29 cellular contexts compared by ENCODE assay signal in the genomic region with DNA sequence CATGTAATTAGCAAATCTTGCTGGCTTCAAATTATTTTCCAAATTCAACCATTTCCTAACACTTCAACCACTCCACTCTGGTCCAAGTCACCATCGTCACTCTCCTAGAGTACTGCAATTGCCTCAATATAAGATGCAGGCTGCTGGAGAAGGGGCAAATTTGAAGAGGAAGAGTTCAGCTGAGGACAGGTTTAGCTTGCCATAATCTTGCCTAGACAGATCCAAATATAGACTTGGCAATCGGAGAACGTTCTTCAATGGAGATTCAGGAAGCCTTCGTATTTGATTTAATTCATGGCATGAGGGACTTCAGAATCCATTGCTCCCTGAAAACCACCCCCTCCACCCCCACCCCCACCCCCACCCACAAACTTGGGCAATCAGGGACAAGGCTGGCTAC. TPM values are rescaled to one million over a fixed set of nuclear protein-coding genes. Genes with fewer than 3 reads are reported as not detected.
"Had no signal": no experiment of that assay in that cellular context is flagged by ENCODE, and none has a peak within 500 bp of the region (broad histone marks: within the 10 kb centered on the region; RNA-seq: fewer than 3 reads in every experiment).

No MANE protein-coding gene starts in this region.

- H3K36me3 ChIP-seq: stomach, suprapubic skin, thoracic aorta, thyroid gland, tibial artery, tibial nerve, transverse colon, upper lobe of left lung, upper lobe of right lung, uterus, vagina had no signal

- H3K27ac ChIP-seq: stomach, suprapubic skin, testis, thoracic aorta, thyroid gland, tibial artery, tibial nerve, transverse colon, upper lobe of left lung, upper lobe of right lung, uterus, vagina had no signal

- H3K9me3 ChIP-seq: stomach, suprapubic skin, testis, thoracic aorta, thyroid gland, tibial artery, tibial nerve, transverse colon, upper lobe of left lung, upper lobe of right lung, uterus, vagina had no signal

- H3K4me1 ChIP-seq: stomach, suprapubic skin, testis, thyroid gland, tibial nerve, transverse colon, upper lobe of left lung, upper lobe of right lung, uterus, vagina had no signal

- ATAC-seq: stimulated activated effector memory CD8-positive, alpha-beta T cell treated with anti-CD3 and anti-CD28 coated beads, Interleukin-12 subunit alpha, Interleukin-12 subunit beta, amount 100 ng/mL, for 72 hours; stimulated activated memory B cell treated with anti-CD40 and anti-IgM and Interleukin-4, amounts not matched to agents 10 μg/mL and 1 μg/mL and 100 μg/mL, for 72 hours; stimulated activated naive B cell treated with anti-CD40 and anti-IgM and Interleukin-4, amounts not matched to agents 10 μg/mL and 1 μg/mL and 100 μg/mL, for 72 hours; stimulated activated naive CD8-positive, alpha-beta T cell treated with anti-CD3 and anti-CD28 coated beads, Interleukin-15, amount 100 ng/mL, for 72 hours; stimulated activated naive CD8-positive, alpha-beta T cell treated with anti-CD3 and anti-CD28 coated beads, Interleukin-15, Interleukin-2, amounts not matched to agents 100 U/mL and 50 U/mL, for 24 hours; upper lobe of right lung had no signal

- H3K4me3 ChIP-seq: stomach, suprapubic skin, testis, thoracic aorta, thyroid gland, tibial artery, tibial nerve, transverse colon, upper lobe of left lung, upper lobe of right lung, uterus, vagina had no signal

- H3K27me3 ChIP-seq: stomach, suprapubic skin, testis, thyroid gland, tibial artery, tibial nerve, transverse colon, upper lobe of left lung, upper lobe of right lung, uterus, vagina had no signal

- DNase-seq: stimulated activated CD4-positive, alpha-beta T cell treated with anti-CD3 and anti-CD28 coated beads, Interleukin-2, amount 100 ng/mL, for 48 hours; stimulated activated CD4-positive, alpha-beta T cell treated with anti-CD3 and anti-CD28 coated beads, Interleukin-4, amount 100 ng/mL, for 1 hour; stimulated activated CD4-positive, alpha-beta T cell treated with anti-CD3 and anti-CD28 coated beads, Interleukin-4, amount 100 ng/mL, for 24 hours; stimulated activated CD4-positive, alpha-beta T cell treated with anti-CD3 and anti-CD28 coated beads, Interleukin-4, amount 100 ng/mL, for 4 hours; stimulated activated CD8-positive, alpha-beta memory T cell treated with anti-CD3 and anti-CD28 coated beads, Interleukin-4, amount 100 ng/mL, for 48 hours; stimulated activated naive B cell treated with anti-CD40 and anti-IgM and Interleukin-4, amounts not matched to agents 10 μg/mL and 1 μg/mL and 100 μg/mL, for 72 hours; stimulated activated naive CD4-positive, alpha-beta T cell; stimulated activated naive CD4-positive, alpha-beta T cell treated with Interleukin-2 at 50 U/mL for 16 hours; stimulated activated naive CD8-positive, alpha-beta T cell treated with anti-CD3 and anti-CD28 coated beads, Interleukin-15, amount 100 ng/mL, for 72 hours; stimulated activated naive CD8-positive, alpha-beta T cell treated with anti-CD3 and anti-CD28 coated beads, Interleukin-15, Interleukin-2, amounts not matched to agents 100 U/mL and 50 U/mL, for 24 hours; stomach; substantia nigra; testis; thyroid gland; tibial artery; transverse colon; trophoblast cell; upper lobe of left lung; upper lobe of right lung; uterus had no signal

RNA-seq across cellular contexts. Expression of gene KHDC1L, which starts 15.4 kb away (rescaled TPM):
- total RNA-seq: stomach, subcutaneous adipose tissue, suprapubic skin, thoracic aorta, thyroid gland, transverse colon, upper lobe of left lung, upper lobe of right lung, ureter, urinary bladder, vagina had no signal
- polyA plus RNA-seq: urinary bladder had no signal

RNA-seq across cellular contexts. Expression of gene KHDC1, which starts 22.3 kb away (rescaled TPM):
- total RNA-seq: suprapubic skin had no signal
